Comparison of ENCODE assay signal across 10 cellular contexts in the genomic region with DNA sequence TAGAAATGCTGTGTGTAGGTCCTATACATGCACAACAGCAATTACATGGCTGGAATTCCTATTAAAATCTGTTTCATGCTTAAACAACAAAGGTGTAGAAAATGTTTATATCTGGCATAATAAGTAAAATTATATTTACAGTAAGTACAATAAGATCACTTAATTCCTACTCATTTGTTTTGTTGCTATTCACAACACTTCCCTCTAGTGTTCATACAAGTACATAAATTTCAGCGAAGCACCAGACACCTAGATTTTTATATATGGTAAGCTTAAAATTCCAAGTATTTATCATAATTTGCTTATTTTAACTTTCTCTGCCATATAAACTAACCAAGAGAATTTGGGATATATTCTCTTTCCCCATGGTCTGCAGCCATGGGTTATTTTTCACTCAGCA. TPM values are rescaled to one million over a fixed set of nuclear protein-coding genes. Genes with fewer than 3 reads are reported as not detected.
DNase-seq lines count a peak whose midpoint lies in the region; ATAC-seq, FAIRE-seq and TF ChIP-seq lines count a peak whose summit lies in the region.
"Had no signal": no experiment of that assay in that cellular context is flagged by ENCODE, and none has a peak within 500 bp of the region (broad histone marks: within the 10 kb centered on the region; RNA-seq: fewer than 3 reads in every experiment).

No MANE protein-coding gene starts in this region.

- H3K4me3 Mint-ChIP-seq in MCF 10A (ENCODE audit: unreplicated experiment), result no peak overlapping the region
- H3K4me3 Mint-ChIP-seq: activated naive CD8-positive, alpha-beta T cell treated with anti-CD3 and anti-CD28 coated beads for 36 hours had no signal

- no peaks in the 10 kb centered on the region for H3K4me1 ChIP-seq in breast epithelium
- H3K4me1 ChIP-seq in OCI-LY3 (ENCODE audit: low read length), result peaks cover 2% of the 10 kb centered on the region; the same call in 1 of the 2 replicates

- POLR2A ChIA-PET in MCF 10A (lab: Yijun Ruan, JAX), result interaction anchor here (0.8 kb wide), 1 partner anchor 11 kb away, joined by 5 read pairs; no protein-coding TSS in a partner anchor

- H3K9me3 Mint-ChIP-seq in MCF 10A (ENCODE audit: unreplicated experiment), result no peaks in the 10 kb centered on the region
- H3K9me3 Mint-ChIP-seq: activated naive CD8-positive, alpha-beta T cell treated with anti-CD3 and anti-CD28 coated beads for 36 hours had no signal

- BruUV-seq in MCF 10A (replicated peaks; lab: Mats Ljungman, UMichigan), result no TSS peak

- H3K36me3 ChIP-seq in breast epithelium (no peaks in the 10 kb centered on the region), OCI-LY3 (replicated peaks; ENCODE audit: low read depth, low read length) (no peaks in the 10 kb centered on the region)

- TF ChIP-seq CTCF in MCF 10A (IDR thresholded peaks at IDR 0.05; ENCODE audit: unreplicated experiment) (peak; percentile 19), breast epithelium (IDR thresholded peaks at IDR 0.05) (no peak), OCI-LY3 (IDR thresholded peaks at IDR 0.05; ENCODE audit: low read depth, low read length) (peak; percentile 48)

- intact Hi-C loops in MCF 10A (cut with micrococcal nuclease) (loop anchor here (5.0 to 10.0 kb wide), 2 partner anchors 106 to 843 kb away; no protein-coding TSS in a partner anchor), breast epithelium (cut with DNase I; ENCODE audit: low total_unique reads) (no loop called here)

- FAIRE-seq in endometrium (lab: Jason Lieb, UNC) (peak; percentile 68), urothelium cell line (lab: Jason Lieb, UNC) (no peak)

- CTCF ChIA-PET in MCF 10A (lab: Yijun Ruan, JAX), result interaction anchor here (0.6 to 10.2 kb wide), 14 partner anchors 16 to 333 kb away, joined by 3 to 117 read pairs (median 4); no protein-coding TSS in a partner anchor

- no peak for ATAC-seq in GM19467 (IDR thresholded peaks at IDR 0.05; ENCODE audit: unreplicated experiment)
- ATAC-seq in HG03442 (IDR thresholded peaks at IDR 0.05; ENCODE audit: unreplicated experiment), result no peak

- no peaks in the 10 kb centered on the region for H3K36me3 Mint-ChIP-seq in MCF 10A (ENCODE audit: insufficient read depth, unreplicated experiment)
- H3K36me3 Mint-ChIP-seq: activated naive CD8-positive, alpha-beta T cell treated with anti-CD3 and anti-CD28 coated beads for 36 hours had no signal

- no peaks in the 10 kb centered on the region for H3K27me3 ChIP-seq in breast epithelium
- no peaks in the 10 kb centered on the region for H3K27me3 ChIP-seq in OCI-LY3 (ENCODE audit: low read depth, low read length)

- no peaks in the 10 kb centered on the region for H3K27me3 Mint-ChIP-seq in MCF 10A (ENCODE audit: insufficient read depth, unreplicated experiment)
- H3K27me3 Mint-ChIP-seq: activated naive CD8-positive, alpha-beta T cell treated with anti-CD3 and anti-CD28 coated beads for 36 hours had no signal

- H3K4me2 ChIP-seq in OCI-LY3 (ENCODE audit: low read length), result no peak overlapping the region

- H3K9ac ChIP-seq in OCI-LY3 (ENCODE audit: low read length), result no peak overlapping the region

- H4K20me1 ChIP-seq in OCI-LY3 (ENCODE audit: insufficient read depth, low read length), result no peaks in the 10 kb centered on the region

- H3K9me3 ChIP-seq in breast epithelium (no peaks in the 10 kb centered on the region), OCI-LY3 (ENCODE audit: insufficient read depth, low read length) (no peaks in the 10 kb centered on the region)

- H3K27ac Mint-ChIP-seq in MCF 10A (ENCODE audit: low read depth, unreplicated experiment), result no peak overlapping the region
- H3K27ac Mint-ChIP-seq: activated naive CD8-positive, alpha-beta T cell treated with anti-CD3 and anti-CD28 coated beads for 36 hours had no signal

- no peaks in the 10 kb centered on the region for H3K79me2 ChIP-seq in OCI-LY3 (ENCODE audit: low read length)

- peaks cover 4% of the 10 kb centered on the region for H3K4me1 Mint-ChIP-seq in MCF 10A (ENCODE audit: insufficient read depth, unreplicated experiment)
- H3K4me1 Mint-ChIP-seq: activated naive CD8-positive, alpha-beta T cell treated with anti-CD3 and anti-CD28 coated beads for 36 hours had no signal

- H2AFZ ChIP-seq in OCI-LY3 (ENCODE audit: low read depth, low read length), result no peak overlapping the region

- H3K4me3 ChIP-seq in breast epithelium (no peak overlapping the region), OCI-LY3 (ENCODE audit: low read length) (no peak overlapping the region)

- no peak for TF ChIP-seq POLR2A in breast epithelium (IDR thresholded peaks at IDR 0.05)

- no peak for DNase-seq in MCF 10A (ENCODE audit: unreplicated experiment)
- no peak for DNase-seq in breast epithelium (ENCODE audit: low spot score in 2 of 2)
- peak; percentile 29 for DNase-seq in urothelium cell line (ENCODE audit: low spot score)
- DNase-seq in NCI-H146 treated with DMSO at 0.1 percent for 48 hours (lab: John Stamatoyannopoulos, UW; ENCODE audit: unreplicated experiment), result no peak
- DNase-seq: activated naive CD8-positive, alpha-beta T cell treated with anti-CD3 and anti-CD28 coated beads for 36 hours; nucleus accumbens had no signal

- no peak overlapping the region for H3K27ac ChIP-seq in breast epithelium
- H3K27ac ChIP-seq in OCI-LY3 (ENCODE audit: low read length), result no peak overlapping the region

RNA-seq across cellular contexts. Expression of gene ANK3, which starts 51.8 kb away (rescaled TPM):
- total RNA-seq in MCF 10A (2022) (3.3 and 6.7 TPM in 2 replicates), breast epithelium (10 to 100 TPM; 10.2 to 93.2 (median 57.4) TPM)

Comparison
In these comparisons a context has a peak if more than half of its experiments do, and no peak if none do; other contexts are left out.
1. CTCF ChIP-seq: peak in MCF 10A (single experiment) and OCI-LY3 (single experiment); none in breast epithelium (0 of 3).